Comparison of ENCODE assay signal across 8 cellular contexts in the genomic region with DNA sequence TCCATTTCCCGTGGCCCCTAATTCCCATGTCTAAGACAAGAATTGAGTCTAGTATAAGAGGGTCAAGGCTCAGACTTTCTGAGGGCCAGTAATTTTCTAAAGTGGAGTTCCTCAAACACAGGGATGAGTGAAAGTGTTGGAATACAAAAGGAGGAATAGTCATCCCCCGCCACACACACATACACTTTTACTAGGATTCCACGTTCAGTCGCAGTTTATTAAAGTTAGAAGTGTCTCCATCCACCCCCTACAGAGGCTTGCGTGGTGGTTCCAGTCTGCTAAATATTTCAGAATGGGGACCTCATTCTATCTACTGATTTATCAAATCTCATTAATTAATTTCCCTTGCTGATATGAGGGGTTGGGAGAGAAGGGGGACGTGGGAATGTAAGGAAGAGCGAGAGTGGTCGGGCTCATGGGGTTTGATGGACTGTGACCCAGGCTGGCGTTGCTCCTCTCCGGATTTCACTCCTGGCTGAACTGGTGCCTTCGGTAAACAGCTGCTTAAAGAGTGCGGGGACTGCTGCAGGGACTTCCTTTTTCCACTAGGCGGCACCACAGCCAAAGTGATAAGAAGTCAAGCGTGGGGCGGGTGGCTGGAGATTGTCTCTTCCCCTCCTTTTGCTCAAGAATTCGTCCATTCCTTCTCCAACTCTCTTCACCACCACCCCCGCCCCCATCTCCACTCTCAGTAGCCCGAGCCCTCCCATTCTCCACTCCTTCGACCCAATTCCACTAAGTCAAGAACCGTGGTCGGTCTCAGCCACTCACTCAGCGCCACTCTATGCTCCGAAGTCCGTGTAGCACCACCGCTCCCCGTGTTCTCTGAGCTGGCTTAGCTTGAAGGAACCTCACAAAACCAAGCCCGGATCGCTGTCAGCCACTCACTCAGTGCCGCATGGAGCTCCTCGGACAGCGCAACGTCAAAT. TPM values are rescaled to one million over a fixed set of nuclear protein-coding genes. Genes with fewer than 3 reads are reported as not detected.
DNase-seq lines count a peak whose midpoint lies in the region; ATAC-seq and TF ChIP-seq lines count a peak whose summit lies in the region.

No MANE protein-coding gene starts in this region.

- peak; percentile 86 to 90 for ATAC-seq in stimulated activated naive B cell treated with anti-CD40 and anti-IgM and Interleukin-4, amounts not matched to agents 10 μg/mL and 1 μg/mL and 100 μg/mL, for 72 hours (replicated peaks)

- DNase-seq in GM20000 (ENCODE audit: low spot score), result peak; percentile 93
- DNase-seq in Karpas-422, result peak; percentile 95
- DNase-seq in RPMI7951 (ENCODE audit: low read depth), result peak; percentile 86
- DNase-seq in activated T-helper 1 cell treated with anti-CD3 and anti-CD28 coated beads, Interleukin-12 subunit alpha, Interleukin-12 subunit beta, Interleukin-2, Interleukin-4 antibody, amounts not matched to agents 30 ng/mL and 10 ng/mL and 1 ng/mL, durations not matched to agents 14 hours and 24 hours and 36 hours (ENCODE audit: low spot score), result peak; percentile 79
- DNase-seq in fibroblast of the aortic adventitia (ENCODE audit: low read depth), result peak; percentile 89
- DNase-seq in stimulated activated naive B cell treated with anti-CD40 and anti-IgM and Interleukin-4, amounts not matched to agents 10 μg/mL and 1 μg/mL and 100 μg/mL, for 72 hours, result peak; percentile 74

- no peaks in the 10 kb centered on the region for H3K9me3 Mint-ChIP-seq in activated T-helper 1 cell treated with anti-CD3 and anti-CD28 coated beads, Interleukin-12 subunit alpha, Interleukin-12 subunit beta, Interleukin-2, Interleukin-4 antibody, amounts not matched to agents 30 ng/mL and 10 ng/mL and 1 ng/mL, durations not matched to agents 14 hours and 24 hours and 36 hours
- H3K9me3 Mint-ChIP-seq in nephron, result no peaks in the 10 kb centered on the region
- no peaks in the 10 kb centered on the region for H3K9me3 Mint-ChIP-seq in stimulated activated naive B cell treated with anti-CD40 and anti-IgM and Interleukin-4, amounts not matched to agents 10 μg/mL and 1 μg/mL and 100 μg/mL, for 72 hours

- H3K9ac ChIP-seq in BLaER1, result peak overlapping the region; percentile 56; the same call in 1 of the 2 replicates
- peak overlapping the region; percentile 58 for H3K9ac ChIP-seq in Karpas-422 (ENCODE audit: low read length)

- peaks cover 3% of the 10 kb centered on the region for H3K36me3 Mint-ChIP-seq in activated T-helper 1 cell treated with anti-CD3 and anti-CD28 coated beads, Interleukin-12 subunit alpha, Interleukin-12 subunit beta, Interleukin-2, Interleukin-4 antibody, amounts not matched to agents 30 ng/mL and 10 ng/mL and 1 ng/mL, durations not matched to agents 14 hours and 24 hours and 36 hours (ENCODE audit: low read depth)
- H3K36me3 Mint-ChIP-seq in nephron (ENCODE audit: low read depth), result no peaks in the 10 kb centered on the region
- no peaks in the 10 kb centered on the region for H3K36me3 Mint-ChIP-seq in stimulated activated naive B cell treated with anti-CD40 and anti-IgM and Interleukin-4, amounts not matched to agents 10 μg/mL and 1 μg/mL and 100 μg/mL, for 72 hours

- H3K79me2 ChIP-seq in Karpas-422 (ENCODE audit: low read length), result no peaks in the 10 kb centered on the region

- H4K20me1 ChIP-seq in BLaER1 (peaks cover 10% of the 10 kb centered on the region; the same call in 1 of the 2 replicates), Karpas-422 (ENCODE audit: insufficient read depth, low read depth, low read length) (no peaks in the 10 kb centered on the region)

- H3K4me3 ChIP-seq in BLaER1 (peak overlapping the region; percentile 65), Karpas-422 (ENCODE audit: low read length) (peak overlapping the region; percentile 63), fibroblast of the aortic adventitia (ENCODE audit: low read depth, low read length) (peak overlapping the region; percentile 56)

- peak overlapping the region; percentile 51 for H3K27ac Mint-ChIP-seq in activated T-helper 1 cell treated with anti-CD3 and anti-CD28 coated beads, Interleukin-12 subunit alpha, Interleukin-12 subunit beta, Interleukin-2, Interleukin-4 antibody, amounts not matched to agents 30 ng/mL and 10 ng/mL and 1 ng/mL, durations not matched to agents 14 hours and 24 hours and 36 hours
- H3K27ac Mint-ChIP-seq in nephron, result peak overlapping the region in 1 of 3 experiments; percentile 11
- H3K27ac Mint-ChIP-seq in stimulated activated naive B cell treated with anti-CD40 and anti-IgM and Interleukin-4, amounts not matched to agents 10 μg/mL and 1 μg/mL and 100 μg/mL, for 72 hours, result no peak overlapping the region

- H3K9me3 ChIP-seq in BLaER1, result no peaks in the 10 kb centered on the region
- no peaks in the 10 kb centered on the region for H3K9me3 ChIP-seq in Karpas-422 (ENCODE audit: low read length)

- H3K4me1 ChIP-seq in BLaER1 (peaks cover 40% of the 10 kb centered on the region), Karpas-422 (ENCODE audit: low read length) (peaks cover 37% of the 10 kb centered on the region)

- H2AFZ ChIP-seq in Karpas-422 (ENCODE audit: low read length), result peak overlapping the region; percentile 96

- no peaks in the 10 kb centered on the region for H3K9me2 ChIP-seq in Karpas-422 (replicated peaks; ENCODE audit: insufficient read depth, low read length)

- H3K27me3 Mint-ChIP-seq in activated T-helper 1 cell treated with anti-CD3 and anti-CD28 coated beads, Interleukin-12 subunit alpha, Interleukin-12 subunit beta, Interleukin-2, Interleukin-4 antibody, amounts not matched to agents 30 ng/mL and 10 ng/mL and 1 ng/mL, durations not matched to agents 14 hours and 24 hours and 36 hours (ENCODE audit: insufficient read depth), result peaks cover 56% of the 10 kb centered on the region
- peaks cover 90% of the 10 kb centered on the region for H3K27me3 Mint-ChIP-seq in nephron (ENCODE audit: low read depth)
- H3K27me3 Mint-ChIP-seq in stimulated activated naive B cell treated with anti-CD40 and anti-IgM and Interleukin-4, amounts not matched to agents 10 μg/mL and 1 μg/mL and 100 μg/mL, for 72 hours, result peaks cover 54 to 63% of the 10 kb centered on the region in 2 donors

- TF ChIP-seq CTCF in GM20000 (IDR thresholded peaks at IDR 0.05; ENCODE audit: extremely low read depth, missing control alignments) (peak; percentile 95), fibroblast of the aortic adventitia (IDR thresholded peaks at IDR 0.05; ENCODE audit: insufficient read depth, low read length) (peak; percentile 96), nephron (IDR thresholded peaks at IDR 0.05; ENCODE audit: unreplicated experiment in 3 of 3) (peak; percentile 85 to 88 (median 86))

- H3K4me2 ChIP-seq in BLaER1, result peak overlapping the region; percentile 97
- H3K4me2 ChIP-seq in Karpas-422 (ENCODE audit: low read depth, low read length, poor library complexity, severe bottlenecking), result peak overlapping the region; percentile 76

- H3K27me3 ChIP-seq in BLaER1 (peaks cover 54% of the 10 kb centered on the region), Karpas-422 (ENCODE audit: low read length) (no peaks in the 10 kb centered on the region)

- peaks cover 46% of the 10 kb centered on the region for H3K4me1 Mint-ChIP-seq in activated T-helper 1 cell treated with anti-CD3 and anti-CD28 coated beads, Interleukin-12 subunit alpha, Interleukin-12 subunit beta, Interleukin-2, Interleukin-4 antibody, amounts not matched to agents 30 ng/mL and 10 ng/mL and 1 ng/mL, durations not matched to agents 14 hours and 24 hours and 36 hours (ENCODE audit: low read depth)
- H3K4me1 Mint-ChIP-seq in nephron, result peaks cover 35% of the 10 kb centered on the region
- H3K4me1 Mint-ChIP-seq in stimulated activated naive B cell treated with anti-CD40 and anti-IgM and Interleukin-4, amounts not matched to agents 10 μg/mL and 1 μg/mL and 100 μg/mL, for 72 hours, result peaks cover 31 to 41% of the 10 kb centered on the region in 2 donors

- no peaks in the 10 kb centered on the region for H3K36me3 ChIP-seq in BLaER1
- no peaks in the 10 kb centered on the region for H3K36me3 ChIP-seq in Karpas-422 (ENCODE audit: insufficient read depth, low read length)

- H3K4me3 Mint-ChIP-seq in activated T-helper 1 cell treated with anti-CD3 and anti-CD28 coated beads, Interleukin-12 subunit alpha, Interleukin-12 subunit beta, Interleukin-2, Interleukin-4 antibody, amounts not matched to agents 30 ng/mL and 10 ng/mL and 1 ng/mL, durations not matched to agents 14 hours and 24 hours and 36 hours, result peak overlapping the region; percentile 82
- peak overlapping the region; percentile 80 to 86 (median 83) for H3K4me3 Mint-ChIP-seq in nephron
- peak overlapping the region; percentile 83 to 85 for H3K4me3 Mint-ChIP-seq in stimulated activated naive B cell treated with anti-CD40 and anti-IgM and Interleukin-4, amounts not matched to agents 10 μg/mL and 1 μg/mL and 100 μg/mL, for 72 hours

- H3K27ac ChIP-seq in BLaER1 (no peak overlapping the region), Karpas-422 (ENCODE audit: low read length) (no peak overlapping the region)

- intact Hi-C loops in activated T-helper 1 cell treated with anti-CD3 and anti-CD28 coated beads, Interleukin-12 subunit alpha, Interleukin-12 subunit beta, Interleukin-2, Interleukin-4 antibody, amounts not matched to agents 30 ng/mL and 10 ng/mL and 1 ng/mL, durations not matched to agents 14 hours and 24 hours and 36 hours (cut with micrococcal nuclease), result loop anchor here (1.0 to 5.0 kb wide), 9 partner anchors 28 to 349 kb away; partner anchors contain the start of genes POLR1H, PPP1R11, RPP21 and TRIM26

RNA-seq across cellular contexts. Expression of gene TRIM31, which starts 9.9 kb away (rescaled TPM):
- not detected in 2 replicates for total RNA-seq in Karpas-422 (2014; rRNA removed; shearing (Covaris generic); ENCODE audit: low replicate concordance)
- total RNA-seq in RPMI7951 (2014; rRNA removed; shearing (Covaris generic)), result not detected in 2 replicates
- not detected in 2 replicates for total RNA-seq in activated T-helper 1 cell treated with anti-CD3 and anti-CD28 coated beads, Interleukin-12 subunit alpha, Interleukin-12 subunit beta, Interleukin-2, Interleukin-4 antibody, amounts not matched to agents 30 ng/mL and 10 ng/mL and 1 ng/mL, durations not matched to agents 14 hours and 24 hours and 36 hours
- total RNA-seq in fibroblast of the aortic adventitia (ENCODE audit: low replicate concordance), result not detected in 2 replicates

RNA-seq across cellular contexts. Expression of gene RNF39, which starts 27.4 kb away (rescaled TPM):
- not detected in 2 replicates for total RNA-seq in Karpas-422 (2014; rRNA removed; shearing (Covaris generic); ENCODE audit: low replicate concordance)
- not detected in 2 replicates for total RNA-seq in RPMI7951 (2014; rRNA removed; shearing (Covaris generic))
- not detected in 2 replicates for total RNA-seq in activated T-helper 1 cell treated with anti-CD3 and anti-CD28 coated beads, Interleukin-12 subunit alpha, Interleukin-12 subunit beta, Interleukin-2, Interleukin-4 antibody, amounts not matched to agents 30 ng/mL and 10 ng/mL and 1 ng/mL, durations not matched to agents 14 hours and 24 hours and 36 hours
- total RNA-seq in fibroblast of the aortic adventitia (ENCODE audit: low replicate concordance), result not detected in 2 replicates

RNA-seq across cellular contexts. Expression of gene TRIM40, which starts 33.0 kb away (rescaled TPM):
- total RNA-seq in Karpas-422 (2014; rRNA removed; shearing (Covaris generic); ENCODE audit: low replicate concordance), result not detected in 2 replicates
- not detected in 2 replicates for total RNA-seq in RPMI7951 (2014; rRNA removed; shearing (Covaris generic))
- total RNA-seq in activated T-helper 1 cell treated with anti-CD3 and anti-CD28 coated beads, Interleukin-12 subunit alpha, Interleukin-12 subunit beta, Interleukin-2, Interleukin-4 antibody, amounts not matched to agents 30 ng/mL and 10 ng/mL and 1 ng/mL, durations not matched to agents 14 hours and 24 hours and 36 hours, result not detected in 2 replicates
- not detected in 2 replicates for total RNA-seq in fibroblast of the aortic adventitia (ENCODE audit: low replicate concordance)

RNA-seq across cellular contexts. Expression of gene PPP1R11, which starts 36.0 kb away (rescaled TPM):
- total RNA-seq in Karpas-422 (2014; rRNA removed; shearing (Covaris generic); ENCODE audit: low replicate concordance), result 26.6 and 31.5 TPM in 2 replicates
- 65.1 and 65.7 TPM in 2 replicates for total RNA-seq in RPMI7951 (2014; rRNA removed; shearing (Covaris generic))
- 69.8 and 71.0 TPM in 2 replicates for total RNA-seq in activated T-helper 1 cell treated with anti-CD3 and anti-CD28 coated beads, Interleukin-12 subunit alpha, Interleukin-12 subunit beta, Interleukin-2, Interleukin-4 antibody, amounts not matched to agents 30 ng/mL and 10 ng/mL and 1 ng/mL, durations not matched to agents 14 hours and 24 hours and 36 hours
- total RNA-seq in fibroblast of the aortic adventitia (ENCODE audit: low replicate concordance), result 19.0 and 52.5 TPM in 2 replicates

RNA-seq across cellular contexts. Expression of gene POLR1H, which starts 41.9 kb away (rescaled TPM):
- total RNA-seq in Karpas-422 (2014; rRNA removed; shearing (Covaris generic); ENCODE audit: low replicate concordance), result 64.3 and 85.1 TPM in 2 replicates
- total RNA-seq in RPMI7951 (2014; rRNA removed; shearing (Covaris generic)), result 47.0 and 50.3 TPM in 2 replicates
- total RNA-seq in activated T-helper 1 cell treated with anti-CD3 and anti-CD28 coated beads, Interleukin-12 subunit alpha, Interleukin-12 subunit beta, Interleukin-2, Interleukin-4 antibody, amounts not matched to agents 30 ng/mL and 10 ng/mL and 1 ng/mL, durations not matched to agents 14 hours and 24 hours and 36 hours, result 79.7 and 82.7 TPM in 2 replicates
- 11.0 and 18.3 TPM in 2 replicates for total RNA-seq in fibroblast of the aortic adventitia (ENCODE audit: low replicate concordance)
